In the genomic region with DNA sequence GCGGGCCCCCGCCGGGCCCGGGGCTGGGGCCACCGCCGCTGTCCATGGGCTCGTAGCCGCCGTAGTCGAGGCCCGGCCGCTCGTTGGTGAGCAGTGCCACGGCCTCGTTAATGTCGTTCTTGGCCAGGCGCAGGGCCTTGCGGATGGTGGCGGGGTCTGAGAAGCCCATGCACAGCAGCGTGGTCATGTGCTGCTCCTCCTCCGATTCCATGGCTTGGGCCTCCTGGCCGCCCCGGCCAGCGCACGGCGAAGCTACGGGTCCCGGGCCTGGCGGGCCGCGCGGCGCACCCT, we compare ENCODE assay signal across 8 cellular contexts. TPM values are rescaled to one million over a fixed set of nuclear protein-coding genes. Genes with fewer than 3 reads are reported as not detected.
DNase-seq lines count a peak whose midpoint lies in the region; ATAC-seq, FAIRE-seq and TF ChIP-seq lines count a peak whose summit lies in the region.

No MANE protein-coding gene starts in this region.

- H3K36me3 ChIP-seq in K562 (ENCODE audit: control insufficient read depth, insufficient read depth, low read length) (peaks cover 13% of the 10 kb centered on the region), skeletal muscle satellite cell (ENCODE audit: insufficient read depth, low read length) (peaks cover 5% of the 10 kb centered on the region)

- intact Hi-C loops in K562 (cut with micrococcal nuclease) = loop anchor here (2.0 to 5.0 kb wide), 2 partner anchors 38 to 68 kb away; no protein-coding TSS in a partner anchor

- H3K27me3 ChIP-seq in K562 (ENCODE audit: control insufficient read depth in 2 of 2, insufficient read depth in 2 of 2, low read length in 2 of 2) (no peaks in the 10 kb centered on the region), skeletal muscle satellite cell (ENCODE audit: control insufficient read depth, insufficient read depth, low read length) (no peaks in the 10 kb centered on the region)

- ATAC-seq in activated CD4-positive, CD25-positive, alpha-beta regulatory T cell treated with anti-CD3 and anti-CD28 coated beads, Interleukin-2, amount 50 U/mL, for 24 hours = peak; percentile 11 to 13
- peak; percentile 10 for ATAC-seq in K562

- no peaks in the 10 kb centered on the region for H3K9me1 ChIP-seq in K562 (ENCODE audit: control insufficient read depth, insufficient read depth, low read length)

- TF ChIP-seq POLR2A in K562 (conservative IDR thresholded peaks at IDR 0.05) = no peak

- H3K4me1 ChIP-seq in K562 (replicated peaks in 1 of 2; ENCODE audit: control insufficient read depth in 2 of 2, insufficient read depth in 2 of 2, low read length in 2 of 2) (peaks cover 15 to 31% of the 10 kb centered on the region in 2 experiments), skeletal muscle satellite cell (ENCODE audit: control insufficient read depth, insufficient read depth, low read length) (peaks cover 45% of the 10 kb centered on the region)

- no peak for TF ChIP-seq EP300 in K562 (IDR thresholded peaks at IDR 0.05; ENCODE audit: low read length)

- H4K20me1 ChIP-seq in K562 (replicated peaks; ENCODE audit: control insufficient read depth, insufficient read depth, low read length) = no peaks in the 10 kb centered on the region

- H2AFZ ChIP-seq in K562 (ENCODE audit: low read depth, low read length) = peak overlapping the region; percentile 90; the same call in 1 of the 2 replicates

- TF ChIP-seq RAD21 in K562 (CRISPR knock-in tag; conservative IDR thresholded peaks at IDR 0.05 in 1 of 2, IDR thresholded peaks at IDR 0.05 in 1 of 2) = no peak

- CTCF ChIA-PET in K562 (lab: Yijun Ruan, JAX; ENCODE audit: low intra/inter-chr PET ratio) = no interaction called here

- in situ Hi-C loops in K562 (cut with MboI) = no loop called here

- POLR2A ChIA-PET in K562 (lab: Yijun Ruan, JAX) = interaction anchor here (0.7 to 3.9 kb wide), 3 partner anchors 9 to 40 kb away, joined by 3 to 23 read pairs (median 4); no protein-coding TSS in a partner anchor

- H3K27ac ChIP-seq in K562 (ENCODE audit: extremely low read depth, low read depth, low read length) = peak overlapping the region; percentile 94

- peaks cover 70% of the 10 kb centered on the region for H3K79me2 ChIP-seq in K562 (ENCODE audit: control insufficient read depth, insufficient read depth, low read length)

- DNase-seq in activated CD4-positive, CD25-positive, alpha-beta regulatory T cell treated with anti-CD3 and anti-CD28 coated beads, Interleukin-2, amount 50 U/mL, for 72 hours = no peak
- DNase-seq in HFF-Myc (ENCODE audit: extremely low read depth, low read depth) (no peak), NCI-H146 (lab: John Stamatoyannopoulos, UW) (peak; percentile 48), K562 (ENCODE audit: extremely low read depth in 1 of 4, low spot score in 3 of 4) (peak in 1 of 4 experiments; percentile 50), iPS-NIHi11 (ENCODE audit: low spot score) (peak; percentile 73), pons (ENCODE audit: low spot score) (no peak)

- H3K9ac ChIP-seq in K562 (ENCODE audit: insufficient read depth in 1 of 2, low read depth in 2 of 2, low read length in 2 of 2) (peak overlapping the region; percentile 91 to 100), skeletal muscle satellite cell (ENCODE audit: low read depth, low read length) (peak overlapping the region; percentile 98)

- BruUV-seq in K562 (replicated peaks; lab: Mats Ljungman, UMichigan) = no TSS peak

- H3K9me3 ChIP-seq in K562 (replicated peaks; ENCODE audit: control insufficient read depth, insufficient read depth, low read depth, low read length) (no peaks in the 10 kb centered on the region), skeletal muscle satellite cell (replicated peaks; ENCODE audit: low read length) (no peaks in the 10 kb centered on the region)

- WGBS in K562 (ENCODE audit: insufficient coverage, low coverage, missing lambda C conversion rate) = 0% methylated on average over 20 of the region's 33 CpGs

- H3K4me2 ChIP-seq in K562 (ENCODE audit: insufficient read depth, low read length) = peak overlapping the region; percentile 84; the same call in 1 of the 2 replicates
- H3K4me2 ChIP-seq in skeletal muscle satellite cell (ENCODE audit: low read length) = peak overlapping the region; percentile 90

- TF ChIP-seq CTCF in HFF-Myc (IDR thresholded peaks at IDR 0.05; ENCODE audit: low read depth, low read length, missing control alignments) (no peak), K562 (IDR thresholded peaks at IDR 0.05 in 2 of 3, conservative IDR thresholded peaks at IDR 0.05 in 1 of 3; ENCODE audit: insufficient read depth in 2 of 3, low read depth in 1 of 3, low read length in 3 of 3) (no peak)

- H3K4me3 ChIP-seq in HFF-Myc (replicated peaks; ENCODE audit: low read depth, low read length) = peak overlapping the region; percentile 82
- peak overlapping the region; percentile 80 for H3K4me3 ChIP-seq in K562
- peak overlapping the region; percentile 91 for H3K4me3 ChIP-seq in skeletal muscle satellite cell (ENCODE audit: low read length)

- FAIRE-seq in K562 (lab: Jason Lieb, UNC) = no peak

TF ChIP-seq in K562, 482 proteins besides CTCF, POLR2A, EP300 and RAD21 (continues in another document):
- TF ChIP-seq NR4A1 (CRISPR knock-in tag; IDR thresholded peaks at IDR 0.05) (no peak), NR4A1 (tag; IDR thresholded peaks at IDR 0.05) (peak; percentile 76; the same call in 1 of the 2 replicates), NR2C2 (CRISPR knock-in tag; IDR thresholded peaks at IDR 0.05) (no peak), NR2C2 (tag; IDR thresholded peaks at IDR 0.05) (peak; percentile 17; the same call in 1 of the 2 replicates), USF2 (CRISPR knock-in tag; IDR thresholded peaks at IDR 0.05) (peak; percentile 58), ERF (CRISPR knock-in tag; IDR thresholded peaks at IDR 0.05) (0 out of 2 replicates have a peak, but pooled peaks have one; percentile 18), MEF2A (IDR thresholded peaks at IDR 0.05; ENCODE audit: control insufficient read depth, low read depth, low read length) (no peak), NR3C1 (CRISPR knock-in tag; IDR thresholded peaks at IDR 0.05) (0 out of 2 replicates have a peak, but pooled peaks have one; percentile 21), USF1 (CRISPR knock-in tag; IDR thresholded peaks at IDR 0.05) (peak; percentile 30), UBTF (IDR thresholded peaks at IDR 0.05; ENCODE audit: borderline replicate concordance in 1 of 2, low read depth in 2 of 2, low read length in 2 of 2) (peak in 1 of 2 experiments; percentile 81; a peak in 1 of 4 replicates), NFE2 (IDR thresholded peaks at IDR 0.05; ENCODE audit: low read depth) (no peak)

RNA-seq across cellular contexts. Expression of gene USP24, which starts 0.3 kb away (rescaled TPM):
- 62.0 and 200 TPM in 2 replicates for total RNA-seq in K562 (2011; cell fraction: chromatin; rRNA removed; ENCODE audit: low replicate concordance)
- 24.7 and 42.9 TPM in 2 replicates for total RNA-seq in K562 (2011; cell fraction: nucleolus; rRNA removed)
- total RNA-seq in K562 (2011; cell fraction: nucleoplasm; rRNA removed) = 66.4 and 102 TPM in 2 replicates
- total RNA-seq in K562 (2014; rRNA removed) (33.9 and 36.8 TPM in 2 replicates), K562 (2014; rRNA removed; fragmentation: Illumina TruSeq; extraction: Trizol) (54.5 and 56.4 TPM in 2 replicates), K562 (2015; rRNA removed; fragmentation: Illumina TruSeq; extraction: Trizol) (57.6 and 62.6 TPM in 2 replicates), K562 (2021) (40.5 and 43.4 TPM in 2 replicates)
- polyA plus RNA-seq in K562 (2011; rRNA removed) (22.0 and 31.3 TPM in 2 replicates), K562 (2014; fragmentation: Illumina TruSeq; extraction: Trizol) (38.2 and 43.5 TPM in 2 replicates), K562 (2014; fragmentation: Nextera tagmentation; extraction: Ambion mirVana) (10 to 100 TPM in 1 of 2 experiments, 1 to 10 TPM in 1; 7.7 to 14.1 TPM), K562 (2014; rRNA removed) (25.7 and 32.9 TPM in 2 replicates)
- 14.2 and 17.7 TPM in 2 replicates for polyA plus RNA-seq in K562 (2011; cell fraction: cytosol; rRNA removed)
- polyA plus RNA-seq in K562 (2011; cell fraction: nucleus; rRNA removed) = 47.1 and 49.3 TPM in 2 replicates
- polyA plus RNA-seq in K562 (2012) = 23.4 and 27.9 TPM in 2 replicates
- polyA minus RNA-seq in K562 (2011; rRNA and poly(A)+ RNA removed) = 109 and 122 TPM in 2 replicates
- 32.7 and 45.0 TPM in 2 replicates for polyA minus RNA-seq in K562 (2011; cell fraction: cytosol; rRNA and poly(A)+ RNA removed)
- 65.6 and 111 TPM in 2 replicates for polyA minus RNA-seq in K562 (2011; cell fraction: nucleus; rRNA and poly(A)+ RNA removed)
- total RNA-seq in skeletal muscle satellite cell (2012; rRNA removed) = 29.2 and 34.7 TPM in 2 replicates

Comparison
In these comparisons a context has a peak if more than half of its experiments do, and no peak if none do; other contexts are left out.
1. DNase-seq: peak in NCI-H146 (single experiment) and iPS-NIHi11 (single experiment); none in activated CD4-positive, CD25-positive, alpha-beta regulatory T cell treated with anti-CD3 and anti-CD28 coated beads, Interleukin-2, amount 50 U/mL, for 72 hours (single experiment), HFF-Myc (single experiment) and pons (single experiment).
2. Peak in every context shown above with its lines, with median percentiles within 50 percentile points of each other: H3K4me3 ChIP-seq.